ENCODE assay signal across 8 cellular contexts in genomic region chr6:35686873-35687557, GRCh38. TPM values are rescaled to one million over a fixed set of nuclear protein-coding genes. Genes with fewer than 3 reads are reported as not detected.
DNase-seq lines count a peak whose midpoint lies in the region; ATAC-seq and TF ChIP-seq lines count a peak whose summit lies in the region.

No MANE protein-coding gene starts in this region.

- peak overlapping the region; percentile 63 for H3K4me3 ChIP-seq in neuron (ENCODE audit: low read length)

- no peaks in the 10 kb centered on the region for H3K9me3 Mint-ChIP-seq in Calu3 (ENCODE audit: low read depth, unreplicated experiment)
- H3K9me3 Mint-ChIP-seq in effector memory CD8-positive, alpha-beta T cell: no peaks in the 10 kb centered on the region

- peaks cover 11% of the 10 kb centered on the region for H3K4me1 ChIP-seq in neuron (ENCODE audit: insufficient read depth, low read length)

- no peaks in the 10 kb centered on the region for H3K36me3 ChIP-seq in neuron (ENCODE audit: insufficient read depth, low read length)

- H3K4me1 Mint-ChIP-seq in Calu3 (ENCODE audit: low read depth, unreplicated experiment): peaks cover 7% of the 10 kb centered on the region
- peaks cover 16 to 19% of the 10 kb centered on the region in 2 donors for H3K4me1 Mint-ChIP-seq in effector memory CD8-positive, alpha-beta T cell (ENCODE audit: low read depth in 2 of 2)

- CTCF ChIA-PET in Calu3 (lab: Charles Lee): interaction anchor here (0.6 to 0.8 kb wide), 3 partner anchors 16 to 186 kb away, joined by 3 read pairs; no protein-coding TSS in a partner anchor

- no peaks in the 10 kb centered on the region for H3K9me3 ChIP-seq in neuron (ENCODE audit: low read length)

- no peaks in the 10 kb centered on the region for H3K27me3 Mint-ChIP-seq in Calu3 (ENCODE audit: unreplicated experiment)
- no peaks in the 10 kb centered on the region for H3K27me3 Mint-ChIP-seq in effector memory CD8-positive, alpha-beta T cell

- H3K27ac Mint-ChIP-seq in Calu3 (ENCODE audit: unreplicated experiment): peak overlapping the region; percentile 77
- H3K27ac Mint-ChIP-seq in effector memory CD8-positive, alpha-beta T cell: peak overlapping the region; percentile 78 to 92

- no peak for ATAC-seq in effector memory CD8-positive, alpha-beta T cell (replicated peaks)
- ATAC-seq in HG03280 (IDR thresholded peaks at IDR 0.05; ENCODE audit: unreplicated experiment) (no peak), GM19023 (IDR thresholded peaks at IDR 0.05; ENCODE audit: unreplicated experiment) (no peak), HG02852 (IDR thresholded peaks at IDR 0.05; ENCODE audit: unreplicated experiment) (no peak)

- H2AFZ ChIP-seq in neuron (ENCODE audit: low read depth, low read length): no peak overlapping the region

- DNase-seq in Calu3: no peak
- peak; percentile 59 for DNase-seq in NAMALWA (ENCODE audit: low spot score)
- DNase-seq in effector memory CD8-positive, alpha-beta T cell: no peak
- DNase-seq in stimulated activated CD4-positive, alpha-beta T cell treated with anti-CD3 and anti-CD28 coated beads, Interleukin-15, amount 100 ng/mL, for 24 hours: no peak

- no peak for TF ChIP-seq CTCF in Calu3 (IDR thresholded peaks at IDR 0.05; ENCODE audit: unreplicated experiment)

- intact Hi-C loops in Calu3 (cut with micrococcal nuclease; ENCODE audit: unreplicated experiment): loop anchor here (5.0 to 10.0 kb wide), 3 partner anchors 50 to 105 kb away; partner anchors contain the start of gene ARMC12

- TSS peak; percentile 67 for BruUV-seq in Calu3 (replicated peaks; lab: Mats Ljungman, UMichigan)

- H3K36me3 Mint-ChIP-seq in Calu3 (ENCODE audit: insufficient read depth, unreplicated experiment): peaks cover 24% of the 10 kb centered on the region
- H3K36me3 Mint-ChIP-seq in effector memory CD8-positive, alpha-beta T cell (ENCODE audit: insufficient read depth): peaks cover 10% of the 10 kb centered on the region

- H3K4me3 Mint-ChIP-seq in Calu3 (ENCODE audit: low read depth, unreplicated experiment): peak overlapping the region; percentile 98
- H3K4me3 Mint-ChIP-seq in effector memory CD8-positive, alpha-beta T cell: peak overlapping the region; percentile 92 to 96

- no peaks in the 10 kb centered on the region for H3K27me3 ChIP-seq in neuron (ENCODE audit: insufficient read depth, low read length)

RNA-seq across cellular contexts. Expression of gene FKBP5, which starts 1.7 kb away (rescaled TPM):
- total RNA-seq in Calu3 (2022): 14.3 and 15.1 TPM in 2 replicates

RNA-seq across cellular contexts. Expression of gene ARMC12, which starts 49.8 kb away (rescaled TPM):
- not detected in 2 replicates for total RNA-seq in Calu3 (2022)
